8 cellular contexts compared by ENCODE assay signal in the genomic region with DNA sequence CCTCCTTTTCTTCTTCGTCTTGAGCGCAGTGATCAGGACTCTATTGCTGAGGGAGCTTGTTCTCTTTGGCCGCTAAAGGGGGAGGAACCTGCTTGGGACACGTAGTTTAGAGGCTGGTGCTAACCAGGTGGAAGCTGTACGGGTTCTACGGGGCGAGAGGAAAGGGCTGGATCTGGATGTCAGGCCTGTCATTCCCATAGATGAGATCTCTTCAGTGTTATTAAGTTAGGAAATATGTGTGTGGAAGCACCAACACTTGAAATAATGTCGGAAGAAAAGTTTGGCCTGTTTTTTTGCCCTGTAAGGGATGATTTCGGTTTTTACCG. TPM values are rescaled to one million over a fixed set of nuclear protein-coding genes. Genes with fewer than 3 reads are reported as not detected.
DNase-seq lines count a peak whose midpoint lies in the region; ATAC-seq and TF ChIP-seq lines count a peak whose summit lies in the region.

No MANE protein-coding gene starts in this region.

- TF ChIP-seq EP300 in gastroesophageal sphincter (IDR thresholded peaks at IDR 0.05) = no peak

- peaks cover 85% of the 10 kb centered on the region for H3K36me3 Mint-ChIP-seq in activated T-cell treated with anti-CD3 and anti-CD28 coated beads, Interleukin-2, amount 50 U/mL, for 24 hours (ENCODE audit: low read depth)

- no peaks in the 10 kb centered on the region for H3K27me3 Mint-ChIP-seq in activated T-cell treated with anti-CD3 and anti-CD28 coated beads, Interleukin-2, amount 50 U/mL, for 24 hours

- H4K91ac ChIP-seq in neuronal stem cell (ENCODE audit: low read depth, low read length, poor library complexity) = no peak overlapping the region

- H3K9me3 Mint-ChIP-seq in activated T-cell treated with anti-CD3 and anti-CD28 coated beads, Interleukin-2, amount 50 U/mL, for 24 hours = no peaks in the 10 kb centered on the region

- H3K14ac ChIP-seq in neuronal stem cell (ENCODE audit: low read length) = no peak overlapping the region

- no peak overlapping the region for H2BK120ac ChIP-seq in neuronal stem cell (ENCODE audit: low read depth, low read length)

- H3K4me3 Mint-ChIP-seq in activated T-cell treated with anti-CD3 and anti-CD28 coated beads, Interleukin-2, amount 50 U/mL, for 24 hours = peak overlapping the region; percentile 98

- H3K4me1 ChIP-seq in HAP-1 (peaks cover 46% of the 10 kb centered on the region), gastroesophageal sphincter (peaks cover 0 to 46% (median 11%) of the 10 kb centered on the region in 3 donors), neuronal stem cell (ENCODE audit: control insufficient read depth in 2 of 2, insufficient read depth in 1 of 2, low read depth in 1 of 2, low read length in 2 of 2) (peaks cover 0 to 6% of the 10 kb centered on the region in 2 donors)

- no peak overlapping the region for H2BK15ac ChIP-seq in neuronal stem cell (ENCODE audit: low read length)

- peak overlapping the region; percentile 99 for H3K27ac Mint-ChIP-seq in activated T-cell treated with anti-CD3 and anti-CD28 coated beads, Interleukin-2, amount 50 U/mL, for 24 hours

- H2BK5ac ChIP-seq in neuronal stem cell (ENCODE audit: low read length) = no peak overlapping the region

- no peak overlapping the region for H3K4ac ChIP-seq in neuronal stem cell (ENCODE audit: low read length)

- H3K23ac ChIP-seq in neuronal stem cell (ENCODE audit: low read depth, low read length, poor library complexity) = no peak overlapping the region

- H3K18ac ChIP-seq in neuronal stem cell (ENCODE audit: low read length) = no peak overlapping the region

- H4K8ac ChIP-seq in neuronal stem cell (ENCODE audit: low read depth, low read length) = no peak overlapping the region

- WGBS in gastroesophageal sphincter (ENCODE audit: low coverage in 1 of 2), 2 donors = 0% methylated on average over 3 to 9 of the region's 10 CpGs
- WGBS in neuronal stem cell (ENCODE audit: extremely low coverage in 2 of 2, insufficient read length in 2 of 2, insufficient replicate concordance in 1 of 2), 2 donors = no CpG with 5 or more reads among the region's 10 CpGs

- TF ChIP-seq CTCF in LNCaP clone FGC (IDR thresholded peaks at IDR 0.05; ENCODE audit: control insufficient read depth, extremely low read depth, insufficient read depth) (no peak), gastroesophageal sphincter (IDR thresholded peaks at IDR 0.05) (no peak)

- peak; percentile 36 for ATAC-seq in gastroesophageal sphincter

- DNase-seq in activated gamma-delta T cell treated with Interleukin-2 at 50 U/mL for 16 hours (peak; percentile 12), activated gamma-delta T cell (lab: John Stamatoyannopoulos, UW) (no peak), HAP-1 (ENCODE audit: low spot score in 2 of 2) (peak; percentile 47 to 61), LNCaP clone FGC (ENCODE audit: low read depth) (peak; percentile 46), neuronal stem cell (ENCODE audit: low spot score) (no peak)
- no peak for DNase-seq in activated T-cell treated with anti-CD3 and anti-CD28 coated beads, Interleukin-2, amount 50 U/mL, for 24 hours
- DNase-seq in central memory CD4-positive, alpha-beta T cell = no peak

- H3K27me3 ChIP-seq in HAP-1 (ENCODE audit: low read depth) (no peaks in the 10 kb centered on the region), gastroesophageal sphincter (no peaks in the 10 kb centered on the region), neuronal stem cell (ENCODE audit: control insufficient read depth in 3 of 3, insufficient read depth in 3 of 3, low read depth in 1 of 3, low read length in 3 of 3) (no peaks in the 10 kb centered on the region)

- peaks cover 50% of the 10 kb centered on the region for H3K4me1 Mint-ChIP-seq in activated T-cell treated with anti-CD3 and anti-CD28 coated beads, Interleukin-2, amount 50 U/mL, for 24 hours (ENCODE audit: low read depth)

- no peak overlapping the region for H2AK5ac ChIP-seq in neuronal stem cell (ENCODE audit: low read depth, low read length)

- in situ Hi-C loops in HAP-1 (cut with MboI; ENCODE audit: low sequenced_read_pairs) = no loop called here

- peak overlapping the region; percentile 51 for H3K9ac ChIP-seq in neuronal stem cell (ENCODE audit: low read depth, low read length, poor library complexity)

- TF ChIP-seq POLR2A in gastroesophageal sphincter (IDR thresholded peaks at IDR 0.05) = no peak

- no peak overlapping the region for H2BK12ac ChIP-seq in neuronal stem cell (ENCODE audit: low read length)

- H3K36me3 ChIP-seq in HAP-1 (replicated peaks) (peaks cover 17% of the 10 kb centered on the region), gastroesophageal sphincter (peaks cover 0 to 38% of the 10 kb centered on the region in 2 donors), neuronal stem cell (replicated peaks in 1 of 2; ENCODE audit: control insufficient read depth in 2 of 2, insufficient read depth in 2 of 2, low read length in 2 of 2) (peaks cover 3 to 54% of the 10 kb centered on the region in 2 donors)

- H3K4me3 ChIP-seq in HAP-1 (peak overlapping the region; percentile 80), LNCaP clone FGC (ENCODE audit: low read depth, low read length) (peak overlapping the region; percentile 87), gastroesophageal sphincter (peak overlapping the region; percentile 95 to 97), neuronal stem cell (ENCODE audit: low read length in 2 of 2) (peak overlapping the region; percentile 79 to 92)

- peak overlapping the region; percentile 69 for H3K4me2 ChIP-seq in neuronal stem cell (ENCODE audit: insufficient read depth, low read length, poor library complexity, severe bottlenecking)

- H3K27ac ChIP-seq in gastroesophageal sphincter (peak overlapping the region; percentile 85 to 93 (median 89)), neuronal stem cell (replicated peaks; ENCODE audit: low read length) (peak overlapping the region; percentile 79)

- H3K9me3 ChIP-seq in HAP-1 (no peaks in the 10 kb centered on the region), gastroesophageal sphincter (no peaks in the 10 kb centered on the region), neuronal stem cell (replicated peaks in 1 of 2; ENCODE audit: control insufficient read depth in 2 of 2, insufficient read depth in 1 of 2, low read depth in 1 of 2, low read length in 2 of 2) (no peaks in the 10 kb centered on the region)

- peak overlapping the region; percentile 92 for H2AFZ ChIP-seq in neuronal stem cell (ENCODE audit: low read length)

- peaks cover 2% of the 10 kb centered on the region for H3K79me1 ChIP-seq in neuronal stem cell (ENCODE audit: low read depth, low read length)

RNA-seq across cellular contexts. Expression of a gene that starts 0.6 kb away (rescaled TPM):
- total RNA-seq in gastroesophageal sphincter = 10 to 100 TPM; 43.6 to 55.6 (median 48.1) TPM
- 229 TPM for polyA plus RNA-seq in neuronal stem cell (2013, experiment 1 of 2)
- polyA plus RNA-seq in neuronal stem cell (2013, experiment 2 of 2) = 248 TPM

RNA-seq across cellular contexts. Expression of a gene that starts 32.0 kb away (rescaled TPM):
- 10 to 100 TPM; 18.8 to 26.0 (median 24.4) TPM for total RNA-seq in gastroesophageal sphincter
- polyA plus RNA-seq in neuronal stem cell (2013, experiment 1 of 2) = 236 TPM
- polyA plus RNA-seq in neuronal stem cell (2013, experiment 2 of 2) = 243 TPM

RNA-seq across cellular contexts. Expression of a gene that starts 32.6 kb away (rescaled TPM):
- 1 to 10 TPM; 2.5 to 8.8 (median 4.1) TPM for total RNA-seq in gastroesophageal sphincter
- 39.0 TPM for polyA plus RNA-seq in neuronal stem cell (2013, experiment 1 of 2)
- polyA plus RNA-seq in neuronal stem cell (2013, experiment 2 of 2) = 40.1 TPM

RNA-seq across cellular contexts. Expression of a gene that starts 37.5 kb away (rescaled TPM):
- total RNA-seq in gastroesophageal sphincter = under 1 TPM in 1 of 4 donors, not detected in 3; 0.54 TPM
- polyA plus RNA-seq in neuronal stem cell (2013, experiment 1 of 2) = 3.3 TPM
- polyA plus RNA-seq in neuronal stem cell (2013, experiment 2 of 2) = 3.5 TPM

Comparison
In these comparisons a context has a peak if more than half of its experiments do, and no peak if none do; other contexts are left out.
1. DNase-seq: peak in activated gamma-delta T cell treated with Interleukin-2 at 50 U/mL for 16 hours (single experiment), HAP-1 (2 of 2) and LNCaP clone FGC (single experiment); none in activated gamma-delta T cell (single experiment), activated T-cell treated with anti-CD3 and anti-CD28 coated beads, Interleukin-2, amount 50 U/mL, for 24 hours (single experiment), neuronal stem cell (single experiment) and central memory CD4-positive, alpha-beta T cell (single experiment).
2. Peak in every context shown above with its lines, with median percentiles within 50 percentile points of each other: H3K4me3 ChIP-seq.